ENCODE assay signal across 1 cellular context in genomic region chr12:93442411-93443340, GRCh38.
TF ChIP-seq lines count a peak whose summit lies in the region.

No MANE protein-coding gene starts in this region.

TF ChIP-seq in HEK293, 187 proteins besides CTCF, POLR2A, EP300 and RAD21 (continued from another document):
- TF ChIP-seq ZNF280C (tag by site-specific recombination; IDR thresholded peaks at IDR 0.05): no peak
- TF ChIP-seq KLF8 (tag by site-specific recombination; IDR thresholded peaks at IDR 0.05): no peak
- no peak for TF ChIP-seq ZNF624 (tag by site-specific recombination; IDR thresholded peaks at IDR 0.05)
- no peak for TF ChIP-seq ZNF785 (tag by site-specific recombination; IDR thresholded peaks at IDR 0.05)
- no peak for TF ChIP-seq HOXC10 (CRISPR knock-in tag; IDR thresholded peaks at IDR 0.05)
- TF ChIP-seq ZNF350 (tag by site-specific recombination; IDR thresholded peaks at IDR 0.05): no peak
- no peak for TF ChIP-seq ZNF157 (tag by site-specific recombination; IDR thresholded peaks at IDR 0.05)
- TF ChIP-seq ZNF488 (tag by site-specific recombination; IDR thresholded peaks at IDR 0.05): no peak
- TF ChIP-seq KLF9 (tag by site-specific recombination; IDR thresholded peaks at IDR 0.05; ENCODE audit: low read depth): 0 out of 2 replicates have a peak, but pooled peaks have one; percentile 10
- no peak for TF ChIP-seq WT1 (tag by site-specific recombination; IDR thresholded peaks at IDR 0.05)
- no peak for TF ChIP-seq SCRT2 (tag by site-specific recombination; IDR thresholded peaks at IDR 0.05)
- TF ChIP-seq ZNF211 (tag by site-specific recombination; IDR thresholded peaks at IDR 0.05; ENCODE audit: low read depth): no peak
- no peak for TF ChIP-seq ZNF266 (tag by site-specific recombination; IDR thresholded peaks at IDR 0.05; ENCODE audit: low read depth)
- TF ChIP-seq KLF10 (tag by site-specific recombination; IDR thresholded peaks at IDR 0.05): no peak
- TF ChIP-seq ZNF792 (tag by site-specific recombination; IDR thresholded peaks at IDR 0.05): no peak
- TF ChIP-seq REPIN1 (tag by site-specific recombination; IDR thresholded peaks at IDR 0.05; ENCODE audit: low read depth): no peak
- no peak for TF ChIP-seq ZNF274 (IDR thresholded peaks at IDR 0.05; ENCODE audit: low read length)
- no peak for TF ChIP-seq ZNF274 (tag by site-specific recombination; IDR thresholded peaks at IDR 0.05; ENCODE audit: borderline replicate concordance)
- TF ChIP-seq ZSCAN16 (tag by site-specific recombination; IDR thresholded peaks at IDR 0.05): no peak
- no peak for TF ChIP-seq ZNF175 (tag by site-specific recombination; IDR thresholded peaks at IDR 0.05)
- no peak for TF ChIP-seq ZNF529 (tag by site-specific recombination; IDR thresholded peaks at IDR 0.05; ENCODE audit: insufficient replicate concordance)
- no peak for TF ChIP-seq GLI4 (tag by site-specific recombination; IDR thresholded peaks at IDR 0.05)
- TF ChIP-seq SP3 (tag by site-specific recombination; IDR thresholded peaks at IDR 0.05): no peak
- TF ChIP-seq ZSCAN18 (tag by site-specific recombination; IDR thresholded peaks at IDR 0.05): no peak
- no peak for TF ChIP-seq ZNF184 (tag by site-specific recombination; IDR thresholded peaks at IDR 0.05)
- TF ChIP-seq ZNF341 (tag by site-specific recombination; IDR thresholded peaks at IDR 0.05; ENCODE audit: low read depth): no peak
- no peak for TF ChIP-seq MEIS1 (CRISPR knock-in tag; IDR thresholded peaks at IDR 0.05; ENCODE audit: borderline replicate concordance)
- TF ChIP-seq ZNF707 (tag by site-specific recombination; IDR thresholded peaks at IDR 0.05): no peak
- no peak for TF ChIP-seq ZNF626 (tag by site-specific recombination; IDR thresholded peaks at IDR 0.05)
- TF ChIP-seq ZNF518A (tag by site-specific recombination; conservative IDR thresholded peaks at IDR 0.05; ENCODE audit: low read depth): no peak
TF ChIP-seq in HEK293: peak in this region for 6.
